In the genomic region with DNA sequence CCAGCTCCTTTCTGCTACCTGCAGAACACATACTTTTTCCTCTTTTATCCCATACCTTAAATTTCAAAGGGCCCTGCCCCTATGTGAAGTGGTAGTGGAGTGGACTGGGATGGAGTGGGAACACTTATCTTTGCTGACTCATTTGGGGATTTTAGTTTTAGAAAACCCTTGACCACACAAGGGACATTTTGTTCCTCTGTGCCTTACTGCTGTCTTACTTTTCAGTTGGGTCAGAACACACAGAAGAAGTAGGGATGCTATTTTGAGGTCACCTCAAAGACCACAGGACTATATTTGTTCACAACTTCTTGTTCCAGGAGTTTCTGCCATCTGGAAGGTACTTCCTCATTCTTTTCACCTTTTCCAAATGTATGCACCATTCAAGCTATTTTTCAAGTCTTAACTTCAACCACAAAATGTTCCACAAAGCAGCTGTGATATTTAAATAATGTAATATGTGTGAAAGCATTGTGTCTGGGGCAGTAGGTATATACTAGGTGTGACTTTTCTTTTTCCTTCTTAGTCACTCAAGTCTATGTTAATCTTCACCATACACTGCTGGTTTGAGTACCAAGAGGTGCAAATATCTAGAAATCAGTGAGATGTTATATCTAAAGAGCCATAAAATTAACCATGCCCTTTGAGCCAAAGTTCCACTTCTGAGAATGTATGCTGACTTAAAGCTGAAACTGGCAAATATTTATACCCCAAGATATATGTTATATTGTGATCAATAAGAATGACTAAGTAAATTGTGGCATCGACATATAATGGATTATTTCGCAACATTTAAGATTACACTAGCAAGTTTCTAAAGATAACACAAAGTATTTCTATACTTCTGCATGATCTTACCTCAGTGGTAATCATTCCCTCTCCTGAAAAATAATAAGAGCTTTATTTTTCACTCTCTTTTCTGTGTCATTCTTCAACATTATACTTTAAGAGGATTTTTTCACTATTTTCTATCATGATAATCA, we compare ENCODE assay signal across 12 cellular contexts.
DNase-seq lines count a peak whose midpoint lies in the region; ATAC-seq, FAIRE-seq and TF ChIP-seq lines count a peak whose summit lies in the region.
"Had no signal": no experiment of that assay in that cellular context is flagged by ENCODE, and none has a peak within 500 bp of the region (broad histone marks: within the 10 kb centered on the region; RNA-seq: fewer than 3 reads in every experiment).

No MANE protein-coding gene starts in this region.

- H3K27ac Mint-ChIP-seq in activated B cell treated with CpG ODN at 0.5 μM for 24 hours: peak overlapping the region; percentile 36
- no peak overlapping the region for H3K27ac Mint-ChIP-seq in activated T-cell treated with anti-CD3 and anti-CD28 coated beads, Interleukin-2, amount 50 U/mL, for 24 hours
- H3K27ac Mint-ChIP-seq: activated naive CD4-positive, alpha-beta T cell treated with anti-CD3 and anti-CD28 coated beads, Interleukin-2, amount 10 ng/mL, durations not matched to agents 7 days and 5 days; CD4-positive, CD25-positive, alpha-beta regulatory T cell had no signal

- peak overlapping the region; percentile 36 for H3K4me3 Mint-ChIP-seq in activated B cell treated with CpG ODN at 0.5 μM for 24 hours
- no peak overlapping the region for H3K4me3 Mint-ChIP-seq in activated T-cell treated with anti-CD3 and anti-CD28 coated beads, Interleukin-2, amount 50 U/mL, for 24 hours
- H3K4me3 Mint-ChIP-seq: activated naive CD4-positive, alpha-beta T cell treated with anti-CD3 and anti-CD28 coated beads, Interleukin-2, amount 10 ng/mL, durations not matched to agents 7 days and 5 days; CD4-positive, CD25-positive, alpha-beta regulatory T cell had no signal

- peaks cover 60% of the 10 kb centered on the region for H3K4me1 Mint-ChIP-seq in activated B cell treated with CpG ODN at 0.5 μM for 24 hours
- H3K4me1 Mint-ChIP-seq in activated T-cell treated with anti-CD3 and anti-CD28 coated beads, Interleukin-2, amount 50 U/mL, for 24 hours (ENCODE audit: low read depth): peaks cover 10% of the 10 kb centered on the region
- H3K4me1 Mint-ChIP-seq: activated naive CD4-positive, alpha-beta T cell treated with anti-CD3 and anti-CD28 coated beads, Interleukin-2, amount 10 ng/mL, durations not matched to agents 7 days and 5 days; CD4-positive, CD25-positive, alpha-beta regulatory T cell had no signal

- TF ChIP-seq CTCF in activated B cell treated with CpG ODN at 0.5 μM for 24 hours (IDR thresholded peaks at IDR 0.05) (no peak), GM10266 (IDR thresholded peaks at IDR 0.05; ENCODE audit: control insufficient read depth, insufficient read depth, low read depth, missing control alignments) (no peak)

- peaks cover 3% of the 10 kb centered on the region for H3K9me3 Mint-ChIP-seq in activated B cell treated with CpG ODN at 0.5 μM for 24 hours
- H3K9me3 Mint-ChIP-seq in activated T-cell treated with anti-CD3 and anti-CD28 coated beads, Interleukin-2, amount 50 U/mL, for 24 hours: no peaks in the 10 kb centered on the region
- H3K9me3 Mint-ChIP-seq: activated naive CD4-positive, alpha-beta T cell treated with anti-CD3 and anti-CD28 coated beads, Interleukin-2, amount 10 ng/mL, durations not matched to agents 7 days and 5 days had no signal

- CTCF ChIA-PET in activated B cell treated with CpG ODN at 0.5 μM for 24 hours (lab: Charles Lee): no interaction called here

- FAIRE-seq in GM12891 (lab: Jason Lieb, UNC): peak; percentile 82

- no peaks in the 10 kb centered on the region for H3K36me3 Mint-ChIP-seq in activated B cell treated with CpG ODN at 0.5 μM for 24 hours (ENCODE audit: low read depth)
- no peaks in the 10 kb centered on the region for H3K36me3 Mint-ChIP-seq in activated T-cell treated with anti-CD3 and anti-CD28 coated beads, Interleukin-2, amount 50 U/mL, for 24 hours (ENCODE audit: low read depth)
- H3K36me3 Mint-ChIP-seq: activated naive CD4-positive, alpha-beta T cell treated with anti-CD3 and anti-CD28 coated beads, Interleukin-2, amount 10 ng/mL, durations not matched to agents 7 days and 5 days; CD4-positive, CD25-positive, alpha-beta regulatory T cell had no signal

- DNase-seq in GM12891 (ENCODE audit: insufficient read length, low spot score): no peak
- DNase-seq in activated B cell treated with CpG ODN at 0.5 μM for 24 hours: no peak
- DNase-seq in NCI-H1417 treated with DMSO at 0.1 percent for 48 hours (lab: John Stamatoyannopoulos, UW): no peak
- no peak for DNase-seq in activated T-cell treated with anti-CD3 and anti-CD28 coated beads, Interleukin-2, amount 50 U/mL, for 24 hours
- DNase-seq in GM10266 (ENCODE audit: extremely low spot score): no peak
- DNase-seq in left cardiac atrium: no peak
- DNase-seq: activated naive CD4-positive, alpha-beta T cell treated with anti-CD3 and anti-CD28 coated beads, Interleukin-2, amount 10 ng/mL, durations not matched to agents 7 days and 5 days; CD4-positive, CD25-positive, alpha-beta regulatory T cell; foreskin fibroblast; SHP77 treated with DMSO at 0.1 percent for 48 hours had no signal

- ATAC-seq in GM21381 (IDR thresholded peaks at IDR 0.05; ENCODE audit: unreplicated experiment) (peak; percentile 92), HG03196 (IDR thresholded peaks at IDR 0.05; ENCODE audit: unreplicated experiment) (peak; percentile 88), activated B cell treated with CpG ODN at 0.5 μM for 24 hours (ENCODE audit: low read depth) (peak; percentile 58), left cardiac atrium (no peak)

- POLR2A ChIA-PET in activated B cell treated with CpG ODN at 0.5 μM for 24 hours (lab: Charles Lee): interaction anchor here (1.3 kb wide), 1 partner anchor 110 kb away, joined by 3 read pairs; no protein-coding TSS in a partner anchor

- no peaks in the 10 kb centered on the region for H3K27me3 Mint-ChIP-seq in activated B cell treated with CpG ODN at 0.5 μM for 24 hours
- H3K27me3 Mint-ChIP-seq in activated T-cell treated with anti-CD3 and anti-CD28 coated beads, Interleukin-2, amount 50 U/mL, for 24 hours: no peaks in the 10 kb centered on the region
- H3K27me3 Mint-ChIP-seq: activated naive CD4-positive, alpha-beta T cell treated with anti-CD3 and anti-CD28 coated beads, Interleukin-2, amount 10 ng/mL, durations not matched to agents 7 days and 5 days; CD4-positive, CD25-positive, alpha-beta regulatory T cell had no signal

- no peak for TF ChIP-seq POLR2A in GM12891 (IDR thresholded peaks at IDR 0.05; ENCODE audit: low read depth, low read length)

- intact Hi-C loops in activated B cell treated with CpG ODN at 0.5 μM for 24 hours (cut with micrococcal nuclease): loop anchor here (5.0 kb wide), 1 partner anchor 1298 kb away; no protein-coding TSS in a partner anchor
- intact Hi-C loops in left cardiac atrium (cut with DNase I): no loop called here

TF ChIP-seq in GM12891, 5 proteins besides CTCF, POLR2A, EP300 and RAD21:
- no peak for TF ChIP-seq POLR2AphosphoS5 (IDR thresholded peaks at IDR 0.05; ENCODE audit: low read depth, low read length)
- TF ChIP-seq POU2F2 (IDR thresholded peaks at IDR 0.05; ENCODE audit: low read depth, low read length): peak; percentile 84; the same call in 1 of the 2 replicates
- no peak for TF ChIP-seq PAX5 (IDR thresholded peaks at IDR 0.05; ENCODE audit: insufficient read depth, low read length, severe bottlenecking)
- TF ChIP-seq SPI1 (IDR thresholded peaks at IDR 0.05; ENCODE audit: low read depth, low read length): peak; percentile 77
- TF ChIP-seq TAF1 (IDR thresholded peaks at IDR 0.05; ENCODE audit: low read depth, low read length): no peak

Comparison
In these comparisons a context has a peak if more than half of its experiments do, and no peak if none do; other contexts are left out.
1. ATAC-seq: peak in GM21381 (single experiment), HG03196 (single experiment) and activated B cell treated with CpG ODN at 0.5 μM for 24 hours (single experiment); none in left cardiac atrium (0 of 2).